9 cellular contexts compared by ENCODE assay signal in genomic region chr6:71419217-71419953, GRCh38.
DNase-seq lines count a peak whose midpoint lies in the region; FAIRE-seq and TF ChIP-seq lines count a peak whose summit lies in the region.
"Had no signal": no experiment of that assay in that cellular context is flagged by ENCODE, and none has a peak within 500 bp of the region (broad histone marks: within the 10 kb centered on the region; RNA-seq: fewer than 3 reads in every experiment).

No MANE protein-coding gene starts in this region.

- H2AFZ ChIP-seq in hepatocyte = peak overlapping the region; percentile 77

- H3K9me2 ChIP-seq in hepatocyte (replicated peaks; ENCODE audit: insufficient read depth) = no peaks in the 10 kb centered on the region

- H3K4me1 ChIP-seq in HEK293 (ENCODE audit: control insufficient read depth, insufficient read depth, low read length) (peaks cover 10% of the 10 kb centered on the region; the same call in 1 of the 2 replicates), hepatocyte (ENCODE audit: insufficient read depth) (peaks cover 19% of the 10 kb centered on the region), small intestine (ENCODE audit: control insufficient read depth in 2 of 2, insufficient read depth in 1 of 2, low read depth in 1 of 2, low read length in 1 of 2) (no peaks in the 10 kb centered on the region)

- peak overlapping the region; percentile 43 for H3K4me3 Mint-ChIP-seq in activated naive CD8-positive, alpha-beta T cell treated with anti-CD3 and anti-CD28 coated beads for 36 hours

- H3K36me3 ChIP-seq in HEK293 (ENCODE audit: control insufficient read depth in 2 of 2, insufficient read depth in 1 of 2, low read length in 2 of 2) = peaks cover 15 to 24% of the 10 kb centered on the region in 2 experiments; a peak in 2 of 3 replicates
- H3K36me3 ChIP-seq in hepatocyte (replicated peaks; ENCODE audit: insufficient read depth, low read depth) = no peaks in the 10 kb centered on the region
- H3K36me3 ChIP-seq in small intestine (ENCODE audit: control insufficient read depth in 2 of 2, insufficient read depth in 2 of 2, low read length in 2 of 2) = no peaks in the 10 kb centered on the region

- H3K36me3 Mint-ChIP-seq in activated naive CD8-positive, alpha-beta T cell treated with anti-CD3 and anti-CD28 coated beads for 36 hours = no peaks in the 10 kb centered on the region

- WGBS in hepatocyte (ENCODE audit: low lambda C conversion rate, missing lambda C conversion rate) = 17% methylated on average over 27 of the region's 27 CpGs
- 25 to 36% (median 28%) methylated on average over 25 to 27 of the region's 27 CpGs for WGBS in small intestine, 3 donors

- peak overlapping the region; percentile 72 for H3K4me2 ChIP-seq in hepatocyte

- no peaks in the 10 kb centered on the region for H4K20me1 ChIP-seq in hepatocyte (ENCODE audit: insufficient read depth, poor library complexity, severe bottlenecking)

- H3K79me2 ChIP-seq in hepatocyte = peaks cover 33% of the 10 kb centered on the region

- CTCF ChIA-PET in HEK293 (lab: Yijun Ruan, JAX) = interaction anchor here (0.6 to 1.8 kb wide), 4 partner anchors 31 to 1657 kb away, joined by 4 to 7 read pairs (median 5); no protein-coding TSS in a partner anchor

- H3K27ac ChIP-seq in HEK293 (ENCODE audit: extremely low read depth, low read depth, low read length) = peak overlapping the region; percentile 86; the same call in 1 of the 2 replicates
- H3K27ac ChIP-seq in hepatocyte = peak overlapping the region; percentile 68
- H3K27ac ChIP-seq in small intestine (ENCODE audit: low read depth in 1 of 2, low read length in 1 of 2) = peak overlapping the region in 1 of 2 donors; percentile 96
- H3K27ac ChIP-seq: HL-60 had no signal

- peaks cover 71% of the 10 kb centered on the region for H3K27me3 Mint-ChIP-seq in activated naive CD8-positive, alpha-beta T cell treated with anti-CD3 and anti-CD28 coated beads for 36 hours

- POLR2A ChIA-PET in HEK293 (lab: Yijun Ruan, JAX) = interaction anchor here (1.4 to 2.1 kb wide), 2 partner anchors 12 to 109 kb away, joined by 3 to 11 read pairs; no protein-coding TSS in a partner anchor

- no peak for FAIRE-seq in small intestine (lab: Jason Lieb, UNC)

- no peaks in the 10 kb centered on the region for H3K9me3 ChIP-seq in HEK293 (ENCODE audit: control insufficient read depth, insufficient read depth, low read depth, low read length)
- H3K9me3 ChIP-seq in hepatocyte (ENCODE audit: low read depth) = no peaks in the 10 kb centered on the region
- no peaks in the 10 kb centered on the region for H3K9me3 ChIP-seq in small intestine (ENCODE audit: control insufficient read depth, low read depth)

- no peak for TF ChIP-seq CTCF in HEK293 (tag by site-specific recombination; IDR thresholded peaks at IDR 0.05)
- no peak for TF ChIP-seq CTCF in hepatocyte (IDR thresholded peaks at IDR 0.05; ENCODE audit: poor library complexity)

- H3K9me3 Mint-ChIP-seq in activated naive CD8-positive, alpha-beta T cell treated with anti-CD3 and anti-CD28 coated beads for 36 hours = no peaks in the 10 kb centered on the region

- H3K4me1 Mint-ChIP-seq in activated naive CD8-positive, alpha-beta T cell treated with anti-CD3 and anti-CD28 coated beads for 36 hours = peaks cover 2% of the 10 kb centered on the region

- no peak for TF ChIP-seq POLR2A in erythroblast (IDR thresholded peaks at IDR 0.05; ENCODE audit: low read length)

- H3K27ac Mint-ChIP-seq in activated naive CD8-positive, alpha-beta T cell treated with anti-CD3 and anti-CD28 coated beads for 36 hours = no peak overlapping the region

- no peak for DNase-seq in activated naive CD8-positive, alpha-beta T cell treated with anti-CD3 and anti-CD28 coated beads for 36 hours
- DNase-seq in hepatocyte (ENCODE audit: low spot score) (peak; percentile 20), small intestine (no peak), NOMO-1 treated with DMSO at 0.1 percent for 48 hours (lab: John Stamatoyannopoulos, UW; ENCODE audit: unreplicated experiment) (no peak), NCI-H2196 (lab: John Stamatoyannopoulos, UW; ENCODE audit: unreplicated experiment) (no peak), erythroblast (lab: John Stamatoyannopoulos, UW) (no peak), KG1 (lab: John Stamatoyannopoulos, UW) (no peak)

- peak overlapping the region; percentile 69 for H3K4me3 ChIP-seq in HEK293 (ENCODE audit: low read depth, low read length)
- peak overlapping the region; percentile 76 for H3K4me3 ChIP-seq in hepatocyte
- peak overlapping the region; percentile 63 to 70 for H3K4me3 ChIP-seq in small intestine (ENCODE audit: low read depth in 1 of 2, low read length in 2 of 2)

- H3K27me3 ChIP-seq in hepatocyte (no peaks in the 10 kb centered on the region), small intestine (ENCODE audit: control insufficient read depth in 2 of 2, insufficient read depth in 2 of 2, low read length in 2 of 2) (peaks cover 2 to 7% of the 10 kb centered on the region in 2 donors)

TF ChIP-seq in HEK293, 187 proteins besides CTCF, POLR2A, EP300 and RAD21:
- TF ChIP-seq ZBTB48 (tag by site-specific recombination; IDR thresholded peaks at IDR 0.05) = peak; percentile 52; the same call in 1 of the 2 replicates
- TF ChIP-seq ZNF777 (tag by site-specific recombination; IDR thresholded peaks at IDR 0.05; ENCODE audit: borderline replicate concordance) = peak; percentile 73; the same call in 1 of the 2 replicates
- no peak for TF ChIP-seq WT1 (tag by site-specific recombination; IDR thresholded peaks at IDR 0.05)
- TF ChIP-seq ZNF18 (tag by site-specific recombination; IDR thresholded peaks at IDR 0.05) = no peak
- TF ChIP-seq ZNF175 (tag by site-specific recombination; IDR thresholded peaks at IDR 0.05) = no peak
- no peak for TF ChIP-seq GLIS2 (tag by site-specific recombination; IDR thresholded peaks at IDR 0.05)
- 0 out of 2 replicates have a peak, but pooled peaks have one; percentile 16 for TF ChIP-seq HIC1 (tag by site-specific recombination; IDR thresholded peaks at IDR 0.05)
- TF ChIP-seq KLF16 (tag by site-specific recombination; IDR thresholded peaks at IDR 0.05) = no peak
- TF ChIP-seq PRDM1 (tag by site-specific recombination; IDR thresholded peaks at IDR 0.05) = peak; percentile 35; the same call in 1 of the 2 replicates
- TF ChIP-seq YY1 (tag by site-specific recombination; IDR thresholded peaks at IDR 0.05) = no peak
- peak; percentile 46; the same call in 1 of the 2 replicates for TF ChIP-seq BCL11B (tag by site-specific recombination; IDR thresholded peaks at IDR 0.05; ENCODE audit: low read depth)
- TF ChIP-seq ZNF335 (tag by site-specific recombination; conservative IDR thresholded peaks at IDR 0.05) = peak; percentile 72
- no peak for TF ChIP-seq PBX3 (CRISPR knock-in tag; IDR thresholded peaks at IDR 0.05)
